In genomic region chr20:33672426-33673114, GRCh38 we compare ENCODE assay signal across 7 cellular contexts. TPM values are rescaled to one million over a fixed set of nuclear protein-coding genes. Genes with fewer than 3 reads are reported as not detected.
DNase-seq lines count a peak whose midpoint lies in the region; ATAC-seq and TF ChIP-seq lines count a peak whose summit lies in the region.

No MANE protein-coding gene starts in this region.

- no peak for TF ChIP-seq CTCF in sigmoid colon (IDR thresholded peaks at IDR 0.05)

- no peak for TF ChIP-seq EP300 in sigmoid colon (IDR thresholded peaks at IDR 0.05)

- intact Hi-C loops in sigmoid colon (cut with DNase I), result loop anchor here (5.0 kb wide), 1 partner anchor 140 kb away; the partner anchor contains the start of gene CHMP4B

- 49 to 75% methylated on average over 17 of the region's 17 CpGs for WGBS in sigmoid colon, 2 donors

- H3K4me1 ChIP-seq in endocrine pancreas (ENCODE audit: control insufficient read depth, insufficient read depth, low read length) (no peaks in the 10 kb centered on the region), sigmoid colon (peaks cover 0 to 51% (median 48%) of the 10 kb centered on the region in 4 donors)

- H3K4me3 ChIP-seq in H7 (ENCODE audit: insufficient read depth, low read depth, low read length) (peak overlapping the region; percentile 80), endocrine pancreas (ENCODE audit: control insufficient read depth, insufficient read depth, low read length) (no peak overlapping the region), sigmoid colon (peak overlapping the region; percentile 55 to 83 (median 74))

- peak; percentile 64 for DNase-seq in H7
- peak; percentile 93 for DNase-seq in NCI-H345 treated with DMSO at 0.1 percent for 48 hours (lab: John Stamatoyannopoulos, UW; ENCODE audit: unreplicated experiment)
- DNase-seq in sigmoid colon, result peak; percentile 69
- no peak for DNase-seq in activated gamma-delta T cell (lab: John Stamatoyannopoulos, UW)
- DNase-seq in Kasumi-1 (lab: John Stamatoyannopoulos, UW), result no peak

- H3K27me3 ChIP-seq in H7 (ENCODE audit: control insufficient read depth, insufficient read depth, low read length) (peaks cover under 1% of the 10 kb centered on the region; the same call in 1 of the 2 replicates), endocrine pancreas (ENCODE audit: control insufficient read depth, insufficient read depth, low read length) (no peaks in the 10 kb centered on the region), sigmoid colon (no peaks in the 10 kb centered on the region)

- H3K9me3 ChIP-seq in endocrine pancreas (ENCODE audit: control insufficient read depth, low read length) (no peaks in the 10 kb centered on the region), sigmoid colon (no peaks in the 10 kb centered on the region)

- peak overlapping the region; percentile 89 to 96 (median 94) for H3K27ac ChIP-seq in sigmoid colon

- H3K36me3 ChIP-seq in H7 (replicated peaks; ENCODE audit: control insufficient read depth, insufficient read depth, low read length), result peaks cover 13% of the 10 kb centered on the region
- H3K36me3 ChIP-seq in endocrine pancreas (ENCODE audit: control insufficient read depth, insufficient read depth, low read length), result no peaks in the 10 kb centered on the region
- H3K36me3 ChIP-seq in sigmoid colon, result peaks cover 0 to 30% (median 6%) of the 10 kb centered on the region in 4 donors

- TF ChIP-seq POLR2A in sigmoid colon (IDR thresholded peaks at IDR 0.05), result no peak

- peak overlapping the region; percentile 30 for H3K9ac ChIP-seq in endocrine pancreas (ENCODE audit: control insufficient read depth, insufficient read depth, low read length)

- no peak for ATAC-seq in GM21447 (IDR thresholded peaks at IDR 0.05; ENCODE audit: unreplicated experiment)

RNA-seq across cellular contexts. Expression of gene NECAB3, which starts 1.7 kb away (rescaled TPM):
- 39.9 and 56.7 TPM in 2 replicates for total RNA-seq in H7 (2014; rRNA removed; shearing (Covaris generic))
- 10 to 100 TPM; 44.6 to 50.1 (median 48.0) TPM for total RNA-seq in sigmoid colon
- polyA plus RNA-seq in sigmoid colon, result 10 to 100 TPM; 27.1 to 30.7 (median 30.0) TPM

RNA-seq across cellular contexts. Expression of gene ACTL10, which starts 5.8 kb away (rescaled TPM):
- total RNA-seq in H7 (2014; rRNA removed; shearing (Covaris generic)), result 1.3 and 1.4 TPM in 2 replicates
- 1 to 10 TPM in 1 of 4 donors, under 1 TPM in 3; 0.54 to 1.1 (median 0.61) TPM for total RNA-seq in sigmoid colon
- polyA plus RNA-seq in sigmoid colon, result 1 to 10 TPM in 2 of 3 donors, under 1 TPM in 1; 0.60 to 4.5 (median 1.6) TPM

RNA-seq across cellular contexts. Expression of gene C20orf144, which starts 10.4 kb away (rescaled TPM):
- total RNA-seq in H7 (2014; rRNA removed; shearing (Covaris generic)), result 0.11 TPM in 1 of 2 replicates, not detected in the other
- under 1 TPM in 1 of 4 donors, not detected in 3; 0.66 TPM for total RNA-seq in sigmoid colon
- under 1 TPM in 1 of 3 donors, not detected in 2; 0.12 TPM for polyA plus RNA-seq in sigmoid colon

RNA-seq across cellular contexts. Expression of gene E2F1, which starts 13.6 kb away (rescaled TPM):
- 51.8 and 57.8 TPM in 2 replicates for total RNA-seq in H7 (2014; rRNA removed; shearing (Covaris generic))
- total RNA-seq in sigmoid colon, result 1 to 10 TPM in 1 of 4 donors, under 1 TPM in 3; 0.33 to 1.7 (median 0.83) TPM
- polyA plus RNA-seq in sigmoid colon, result 10 to 100 TPM in 1 of 3 donors, 1 to 10 TPM in 2; 1.8 to 13.1 (median 5.1) TPM

RNA-seq across cellular contexts. Expression of gene PXMP4, which starts 47.5 kb away (rescaled TPM):
- total RNA-seq in H7 (2014; rRNA removed; shearing (Covaris generic)), result under 0.01 TPM in 1 of 2 replicates, not detected in the other
- 1 to 10 TPM; 4.5 to 6.8 (median 6.7) TPM for total RNA-seq in sigmoid colon
- polyA plus RNA-seq in sigmoid colon, result 1 to 10 TPM; 4.8 to 8.2 (median 5.8) TPM

Comparison
In these comparisons a context has a peak if more than half of its experiments do, and no peak if none do; other contexts are left out.
1. DNase-seq: peak in H7 (single experiment), NCI-H345 treated with DMSO at 0.1 percent for 48 hours (single experiment) and sigmoid colon (single experiment); none in activated gamma-delta T cell (single experiment) and Kasumi-1 (0 of 2).